Comparison of ENCODE assay signal across 8 cellular contexts in the genomic region with DNA sequence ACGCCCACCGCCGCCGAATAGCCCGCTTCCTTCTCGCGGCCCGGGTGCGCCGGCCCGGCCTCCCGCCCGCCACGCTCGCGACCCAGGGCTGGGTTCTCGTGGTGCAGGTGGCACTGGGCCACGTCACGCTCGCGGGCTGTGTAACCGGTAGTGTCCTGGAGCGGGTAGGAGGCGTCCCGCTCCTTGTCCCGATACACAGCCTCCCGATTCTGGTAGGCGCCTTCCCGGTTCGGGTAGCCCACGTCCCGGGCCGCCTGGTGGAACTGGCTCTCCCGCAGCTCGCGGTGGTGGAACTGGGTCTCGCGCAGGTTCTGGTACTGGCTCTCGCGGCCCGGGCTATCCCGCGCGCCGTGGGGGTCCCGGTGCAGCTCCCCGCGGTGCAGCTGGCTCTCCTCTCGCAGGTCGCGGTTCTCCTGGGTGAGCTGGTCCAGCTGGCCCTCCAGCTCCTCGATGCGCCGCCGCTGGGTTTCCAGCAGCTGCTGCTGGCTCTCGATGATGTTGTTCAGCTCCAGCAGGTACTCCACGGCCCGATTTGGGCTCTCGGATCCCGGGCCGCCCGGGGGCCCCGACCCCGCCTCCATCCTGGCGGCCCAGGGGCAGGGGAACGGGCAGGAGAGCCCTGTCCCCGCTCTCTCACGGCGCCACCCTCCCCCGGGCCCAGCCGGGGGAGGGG. TPM values are rescaled to one million over a fixed set of nuclear protein-coding genes. Genes with fewer than 3 reads are reported as not detected.
DNase-seq lines count a peak whose midpoint lies in the region; ATAC-seq and TF ChIP-seq lines count a peak whose summit lies in the region.

No MANE protein-coding gene starts in this region.

- H3K4me3 ChIP-seq in AG04450 (ENCODE audit: low read depth, low read length) (peak overlapping the region; percentile 63), LNCaP clone FGC (ENCODE audit: low read depth, low read length) (peak overlapping the region; percentile 55), cardiac fibroblast (replicated peaks in 1 of 2; ENCODE audit: low read depth in 2 of 2, low read length in 2 of 2) (peak overlapping the region; percentile 57 to 58), mesenchymal stem cell (ENCODE audit: insufficient read depth in 1 of 2, low read depth in 1 of 2, low read length in 2 of 2) (peak overlapping the region; percentile 61 to 80), aorta (ENCODE audit: low read length in 2 of 2) (peak overlapping the region; percentile 71 to 84)

- POLR2A ChIA-PET in AG04450 (lab: Yijun Ruan, JAX), result no interaction called here

- intact Hi-C loops in aorta (cut with DNase I), result no loop called here

- H3K14ac ChIP-seq in mesenchymal stem cell (ENCODE audit: low read length in 2 of 2), result no peak overlapping the region

- no peak overlapping the region for H4K8ac ChIP-seq in mesenchymal stem cell (ENCODE audit: low read length)

- H3K79me1 ChIP-seq in mesenchymal stem cell (replicated peaks; ENCODE audit: low read length, poor library complexity, severe bottlenecking), result peaks cover 4% of the 10 kb centered on the region

- ATAC-seq in aorta (ENCODE audit: low FRiP score), result peak; percentile 42
- no peak for ATAC-seq in HG03460 (IDR thresholded peaks at IDR 0.05; ENCODE audit: unreplicated experiment)
- no peak for ATAC-seq in GM18873 (IDR thresholded peaks at IDR 0.05; ENCODE audit: low FRiP score, unreplicated experiment)
- ATAC-seq in GM21526 (IDR thresholded peaks at IDR 0.05; ENCODE audit: low FRiP score, unreplicated experiment), result no peak

- no peak overlapping the region for H2BK15ac ChIP-seq in mesenchymal stem cell (ENCODE audit: low read depth, poor library complexity, severe bottlenecking)

- CTCF ChIA-PET in AG04450 (lab: Charles Lee), result interaction anchor here (0.8 to 5.0 kb wide), 3 partner anchors 9 to 125 kb away, joined by 3 to 44 read pairs (median 4); a partner anchor contains a TSS

- H2BK120ac ChIP-seq in mesenchymal stem cell (ENCODE audit: low read depth, low read length), result no peak overlapping the region

- H2AK5ac ChIP-seq in mesenchymal stem cell (ENCODE audit: low read length, severe bottlenecking), result no peak overlapping the region

- no peak overlapping the region for H3K4ac ChIP-seq in mesenchymal stem cell (ENCODE audit: low read depth in 1 of 2, low read length in 2 of 2)

- peaks cover 18% of the 10 kb centered on the region for H3K4me1 ChIP-seq in mesenchymal stem cell (ENCODE audit: control insufficient read depth, insufficient read depth, low read depth, low read length)
- no peaks in the 10 kb centered on the region for H3K4me1 ChIP-seq in aorta (ENCODE audit: control insufficient read depth in 1 of 2, insufficient read depth in 2 of 2, low read length in 2 of 2)

- WGBS in mesenchymal stem cell, result 0% methylated on average over 18 of the region's 71 CpGs
- 0 to 3% methylated on average over 63 to 71 of the region's 71 CpGs for WGBS in aorta, 2 donors

- DNase-seq in AG04450 (ENCODE audit: low read depth, low spot score) (no peak), LNCaP clone FGC (ENCODE audit: low read depth) (no peak), cardiac fibroblast (ENCODE audit: low read depth in 2 of 2) (no peak), mesenchymal stem cell (no peak), aorta (peak in 1 of 2 donors; percentile 79)

- peaks cover 5% of the 10 kb centered on the region for H3K27me3 ChIP-seq in AG04450 (ENCODE audit: control insufficient read depth, insufficient read depth, low read length)
- peaks cover 36 to 93% of the 10 kb centered on the region in 2 experiments for H3K27me3 ChIP-seq in mesenchymal stem cell (ENCODE audit: control insufficient read depth in 1 of 2, insufficient read depth in 1 of 2, low read length in 2 of 2)
- H3K27me3 ChIP-seq in aorta (ENCODE audit: control insufficient read depth in 1 of 2, insufficient read depth in 2 of 2, low read length in 1 of 2), result no peaks in the 10 kb centered on the region

- peak overlapping the region; percentile 76 for H3K9ac ChIP-seq in mesenchymal stem cell (ENCODE audit: low read length)

- H3K9me3 ChIP-seq in AG04450 (ENCODE audit: control insufficient read depth, insufficient read depth, low read length), result no peaks in the 10 kb centered on the region
- H3K9me3 ChIP-seq in mesenchymal stem cell (ENCODE audit: control insufficient read depth, low read length), result no peaks in the 10 kb centered on the region
- no peaks in the 10 kb centered on the region for H3K9me3 ChIP-seq in aorta (ENCODE audit: control insufficient read depth, low read length)

- peak overlapping the region in 1 of 2 experiments; percentile 66 for H3K18ac ChIP-seq in mesenchymal stem cell (ENCODE audit: low read depth in 1 of 2, low read length in 2 of 2)

- H2BK12ac ChIP-seq in mesenchymal stem cell (ENCODE audit: low read length in 2 of 2), result no peak overlapping the region

- H3K4me2 ChIP-seq in mesenchymal stem cell (ENCODE audit: low read length, poor library complexity, severe bottlenecking), result peak overlapping the region; percentile 92

- no peak overlapping the region for H2BK5ac ChIP-seq in mesenchymal stem cell (ENCODE audit: low read depth, low read length, poor library complexity, severe bottlenecking)

- peak overlapping the region; percentile 23 for H2AFZ ChIP-seq in mesenchymal stem cell (ENCODE audit: low read depth, low read length)

- no peaks in the 10 kb centered on the region for H3K36me3 ChIP-seq in mesenchymal stem cell (ENCODE audit: control insufficient read depth in 1 of 2, insufficient read depth in 2 of 2, low read depth in 1 of 2, low read length in 2 of 2)
- no peaks in the 10 kb centered on the region for H3K36me3 ChIP-seq in aorta (ENCODE audit: control insufficient read depth in 1 of 2, insufficient read depth in 2 of 2, low read length in 1 of 2)

- TF ChIP-seq CTCF in AG04450 (IDR thresholded peaks at IDR 0.05; ENCODE audit: low read depth, low read length) (no peak), LNCaP clone FGC (IDR thresholded peaks at IDR 0.05; ENCODE audit: control insufficient read depth, extremely low read depth, insufficient read depth) (no peak), cardiac fibroblast (IDR thresholded peaks at IDR 0.05; ENCODE audit: low read depth, low read length) (no peak)

- no peak overlapping the region for H4K91ac ChIP-seq in mesenchymal stem cell (ENCODE audit: low read length)

- no peak overlapping the region for H3K23ac ChIP-seq in mesenchymal stem cell (ENCODE audit: low read length in 2 of 2)

- no peak overlapping the region for H3K27ac ChIP-seq in AG04450 (ENCODE audit: low read depth, low read length)
- no peak overlapping the region for H3K27ac ChIP-seq in mesenchymal stem cell (ENCODE audit: low read length, poor library complexity, severe bottlenecking)
- H3K27ac ChIP-seq in aorta (ENCODE audit: low read depth in 1 of 2, low read length in 2 of 2), result no peak overlapping the region

RNA-seq across cellular contexts. Expression of a gene that starts 39.3 kb away (rescaled TPM):
- polyA plus RNA-seq in AG04450 (2011; rRNA removed) (9.1 and 12.2 TPM in 2 replicates), aorta (10 to 100 TPM; 15.2 to 15.4 TPM)
- polyA minus RNA-seq in AG04450 (2011; rRNA and poly(A)+ RNA removed), result 10.9 and 17.3 TPM in 2 replicates
- polyA plus RNA-seq in mesenchymal stem cell (2013, experiment 1 of 2), result 22.4 TPM
- polyA plus RNA-seq in mesenchymal stem cell (2013, experiment 2 of 2), result 21.2 TPM
- total RNA-seq in aorta, result 10 to 100 TPM; 17.1 to 27.4 TPM
